8 cellular contexts compared by ENCODE assay signal in the genomic region with DNA sequence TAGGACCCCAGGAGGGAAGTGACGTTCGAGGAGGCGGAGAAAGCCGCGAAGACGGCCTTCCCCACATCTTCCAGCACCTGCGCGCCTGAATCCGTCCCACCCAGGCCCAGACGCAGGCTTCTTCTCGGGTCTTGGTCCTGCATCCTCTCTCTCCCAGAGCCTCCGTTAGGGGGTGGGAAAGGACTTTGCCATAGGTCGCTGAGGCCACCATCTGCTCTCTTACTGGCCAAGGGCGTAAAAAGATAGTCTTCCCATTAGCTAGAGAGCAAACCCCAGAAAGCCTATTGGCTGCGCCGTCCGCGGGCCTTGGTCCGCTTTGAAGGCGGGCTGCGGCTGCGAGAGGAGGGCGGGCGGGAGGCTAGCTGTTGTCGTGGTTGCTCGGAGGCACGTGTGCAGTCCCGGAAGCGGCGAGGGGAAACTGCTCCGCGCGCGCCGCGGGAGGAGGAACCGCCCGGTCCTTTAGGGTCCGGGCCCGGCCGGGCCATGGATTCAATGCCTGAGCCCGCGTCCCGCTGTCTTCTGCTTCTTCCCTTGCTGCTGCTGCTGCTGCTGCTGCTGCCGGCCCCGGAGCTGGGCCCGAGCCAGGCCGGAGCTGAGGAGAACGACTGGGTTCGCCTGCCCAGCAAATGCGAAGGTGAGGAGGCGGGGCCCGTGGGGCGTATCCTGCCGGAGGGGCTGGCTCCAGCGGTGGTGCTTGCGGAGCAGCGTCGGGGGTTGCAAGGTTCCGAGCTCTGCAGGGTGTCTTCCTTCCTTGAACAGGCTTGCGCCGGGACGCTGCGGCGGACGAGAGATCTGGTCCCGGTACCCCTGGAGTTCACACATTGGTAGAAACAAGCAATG. TPM values are rescaled to one million over a fixed set of nuclear protein-coding genes. Genes with fewer than 3 reads are reported as not detected.
A peak's percentile ranks its signal among the peaks of the same experiment; 100 is the strongest.
DNase-seq lines count a peak whose midpoint lies in the region; ATAC-seq and TF ChIP-seq lines count a peak whose summit lies in the region.

A gene (plus strand): TSS at position 393 of the 840 bp plus-strand sequence. CDS start 91 bp downstream, at position 484.

- H3K27me3 ChIP-seq in kidney epithelial cell (ENCODE audit: control insufficient read depth, insufficient read depth, low read length): peaks cover 2% of the 10 kb centered on the region

- H3K27me3 Mint-ChIP-seq in chondrocyte (ENCODE audit: low read depth): no peaks in the 10 kb centered on the region

- H3K4me1 Mint-ChIP-seq in chondrocyte (ENCODE audit: low read depth): peaks cover 26% of the 10 kb centered on the region

- TF ChIP-seq CTCF in chondrocyte (IDR thresholded peaks at IDR 0.05): peak; percentile 16
- no peak for TF ChIP-seq CTCF in kidney epithelial cell (IDR thresholded peaks at IDR 0.05; ENCODE audit: insufficient read depth, low read length, poor library complexity, severe bottlenecking)

- DNase-seq in AML-193 (lab: John Stamatoyannopoulos, UW) (peak; percentile 99), NCI-H510A treated with DMSO at 0.1 percent for 48 hours (lab: John Stamatoyannopoulos, UW) (peak; percentile 99), chondrocyte (ENCODE audit: low spot score) (peak; percentile 96), kidney epithelial cell (ENCODE audit: low read depth) (peak; percentile 96)
- DNase-seq in activated CD4-positive, alpha-beta T cell treated with anti-CD3 and anti-CD28 coated beads for 24 hours (ENCODE audit: low read depth in 2 of 2): peak; percentile 85 to 90
- peak; percentile 91 to 93 for DNase-seq in stimulated activated CD4-positive, alpha-beta T cell treated with anti-CD3 and anti-CD28 coated beads, Interleukin-15, amount 100 ng/mL, for 48 hours (ENCODE audit: low read depth in 2 of 2)

- H3K27ac Mint-ChIP-seq in chondrocyte (ENCODE audit: unreplicated experiment): peak within 1 kb of the TSS; percentile 99

- peak; percentile 82 for TF ChIP-seq POLR2A in GM19193 (IDR thresholded peaks at IDR 0.05; ENCODE audit: extremely low read depth, insufficient read depth, insufficient read length)

- peak within 1 kb of the TSS; percentile 84 for H3K4me3 Mint-ChIP-seq in chondrocyte (ENCODE audit: unreplicated experiment)

- H3K9me3 Mint-ChIP-seq in chondrocyte (ENCODE audit: low read depth): no peaks in the 10 kb centered on the region

- H3K4me3 ChIP-seq in kidney epithelial cell (ENCODE audit: low read depth, low read length): peak within 1 kb of the TSS; percentile 66

- H3K36me3 ChIP-seq in kidney epithelial cell (ENCODE audit: control insufficient read depth, insufficient read depth, low read length): no peaks in the 10 kb centered on the region

- peak; percentile 76 for ATAC-seq in HG03439 (IDR thresholded peaks at IDR 0.05; ENCODE audit: unreplicated experiment)

- H3K36me3 Mint-ChIP-seq in chondrocyte (ENCODE audit: low read depth): peaks cover 3% of the 10 kb centered on the region

RNA-seq across cellular contexts. Expression of the gene that starts here (rescaled TPM):
- 41.0 to 57.9 TPM (median 45.5 TPM) in 3 replicates for total RNA-seq in chondrocyte
- 56.5 and 57.8 TPM in 2 replicates for total RNA-seq in kidney epithelial cell

Comparison
In these comparisons a context has a peak if more than half of its experiments do, and no peak if none do; other contexts are left out.
1. Peak in every context shown above with its lines: DNase-seq, ATAC-seq and H3K4me3 ChIP-seq.